Comparison of ENCODE assay signal across 21 cellular contexts in the genomic region with DNA sequence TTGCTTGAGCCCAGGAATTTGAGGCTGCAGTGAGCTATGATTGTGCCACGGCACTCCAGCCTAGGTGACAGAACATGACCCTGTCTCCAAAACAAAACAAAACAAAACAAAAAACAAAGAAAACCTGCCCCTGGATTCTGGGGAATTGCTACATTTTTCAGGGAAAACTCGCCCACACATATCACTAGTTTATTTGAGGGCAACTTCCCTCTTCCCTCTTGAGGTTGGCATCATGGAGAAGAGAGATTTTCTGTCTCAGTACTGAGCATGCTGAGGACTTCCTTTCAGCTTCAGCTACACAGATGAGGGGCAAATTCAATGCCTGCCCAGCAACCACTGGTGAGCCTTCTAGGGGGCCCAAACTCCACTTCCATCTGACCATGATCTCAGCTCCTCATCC.
DNase-seq lines count a peak whose midpoint lies in the region; ATAC-seq, FAIRE-seq and TF ChIP-seq lines count a peak whose summit lies in the region.
"Had no signal": no experiment of that assay in that cellular context is flagged by ENCODE, and none has a peak within 500 bp of the region (broad histone marks: within the 10 kb centered on the region; RNA-seq: fewer than 3 reads in every experiment).

No MANE protein-coding gene starts in this region.

- peak overlapping the region; percentile 22 for H2AK5ac ChIP-seq in mesendoderm (ENCODE audit: low read length)

- no peak overlapping the region for H3K23ac ChIP-seq in mesendoderm (ENCODE audit: low read length)

- H3K9me3 ChIP-seq in Caco-2 (no peaks in the 10 kb centered on the region), astrocyte (ENCODE audit: insufficient read depth, low read depth, low read length) (no peaks in the 10 kb centered on the region)
- H3K9me3 ChIP-seq: BLaER1 treated with 17β-estradiol and CSF1 and Interleukin-3, amounts not matched to agents 10 nM and 100 nM had no signal

- POLR2A ChIA-PET in Caco-2 (lab: Charles Lee): no interaction called here
- POLR2A ChIA-PET in naive thymus-derived CD8-positive, alpha-beta T cell (lab: Charles Lee): no interaction called here

- H3K4ac ChIP-seq in mesendoderm (ENCODE audit: low read depth, low read length): no peak overlapping the region

- H3K36me3 Mint-ChIP-seq in Caco-2 (ENCODE audit: insufficient read depth, unreplicated experiment): peaks cover 6% of the 10 kb centered on the region
- H3K36me3 Mint-ChIP-seq in astrocyte (ENCODE audit: low read depth, unreplicated experiment): peaks cover 2% of the 10 kb centered on the region
- H3K36me3 Mint-ChIP-seq in naive thymus-derived CD8-positive, alpha-beta T cell: no peaks in the 10 kb centered on the region
- H3K36me3 Mint-ChIP-seq: CD4-positive, CD25-positive, alpha-beta regulatory T cell; CD8-positive, alpha-beta memory T cell had no signal

- H3K4me3 Mint-ChIP-seq in Caco-2 (ENCODE audit: unreplicated experiment): no peak overlapping the region
- H3K4me3 Mint-ChIP-seq in astrocyte (ENCODE audit: unreplicated experiment): no peak overlapping the region
- no peak overlapping the region for H3K4me3 Mint-ChIP-seq in naive thymus-derived CD8-positive, alpha-beta T cell
- H3K4me3 Mint-ChIP-seq: B cell; CD4-positive, CD25-positive, alpha-beta regulatory T cell; CD8-positive, alpha-beta memory T cell; HFFc6 had no signal

- ATAC-seq in HG03039 (IDR thresholded peaks at IDR 0.05; ENCODE audit: unreplicated experiment): no peak
- no peak for ATAC-seq in naive thymus-derived CD8-positive, alpha-beta T cell
- ATAC-seq: HCT116 had no signal

- WGBS in mesendoderm (ENCODE audit: extremely low coverage, insufficient coverage, low lambda C conversion rate): no CpG with 5 or more reads among the region's 2 CpGs

- no peak overlapping the region for H3K4me3 ChIP-seq in Caco-2 (ENCODE audit: low read depth, low read length)
- H3K4me3 ChIP-seq in astrocyte (ENCODE audit: insufficient read depth, low read depth, low read length): no peak overlapping the region
- H3K4me3 ChIP-seq in mesendoderm (ENCODE audit: low read length): no peak overlapping the region
- H3K4me3 ChIP-seq: BLaER1 treated with 17β-estradiol and CSF1 and Interleukin-3, amounts not matched to agents 10 nM and 100 nM had no signal

- no peak for DNase-seq in Caco-2
- DNase-seq in astrocyte (ENCODE audit: low read depth): no peak
- no peak for DNase-seq in mesendoderm
- no peak for DNase-seq in naive thymus-derived CD8-positive, alpha-beta T cell
- DNase-seq in GM20000 (ENCODE audit: low spot score): no peak
- no peak for DNase-seq in AML-193 (lab: John Stamatoyannopoulos, UW)
- DNase-seq: 8988T; CD4-positive, CD25-positive, alpha-beta regulatory T cell; CD8-positive, alpha-beta memory T cell; COR-L47; GDM1; GOT3; H7; HFFc6 had no signal

- H4K20me1 ChIP-seq in astrocyte (ENCODE audit: insufficient read depth, low read length): no peaks in the 10 kb centered on the region
- H4K20me1 ChIP-seq: BLaER1 treated with 17β-estradiol and CSF1 and Interleukin-3, amounts not matched to agents 10 nM and 100 nM had no signal

- H3K79me1 ChIP-seq in mesendoderm (ENCODE audit: low read length): no peaks in the 10 kb centered on the region

- TF ChIP-seq CTCF in Caco-2 (IDR thresholded peaks at IDR 0.05; ENCODE audit: insufficient read depth in 1 of 2, low read depth in 1 of 2, low read length in 1 of 2, severe bottlenecking in 1 of 2, unreplicated experiment in 1 of 2) (no peak), astrocyte (IDR thresholded peaks at IDR 0.05; ENCODE audit: insufficient read depth, low read depth, low read length) (no peak), GM20000 (IDR thresholded peaks at IDR 0.05; ENCODE audit: extremely low read depth, missing control alignments) (no peak)

- no peak overlapping the region for H3K56ac ChIP-seq in mesendoderm (ENCODE audit: low read length)

- peaks cover 90% of the 10 kb centered on the region for H3K4me1 ChIP-seq in Caco-2
- peaks cover 3% of the 10 kb centered on the region for H3K4me1 ChIP-seq in astrocyte (ENCODE audit: insufficient read depth, low read length)
- no peaks in the 10 kb centered on the region for H3K4me1 ChIP-seq in mesendoderm (ENCODE audit: control insufficient read depth, low read depth, low read length)

- H2AFZ ChIP-seq in astrocyte (ENCODE audit: low read depth, low read length): no peak overlapping the region

- FAIRE-seq in astrocyte (lab: Jason Lieb, UNC): no peak
- FAIRE-seq: D721Med, GM12892, GM18507 had no signal

- H3K9ac ChIP-seq in astrocyte (ENCODE audit: low read length) (no peak overlapping the region), mesendoderm (ENCODE audit: low read length) (no peak overlapping the region)
- H3K9ac ChIP-seq: BLaER1 treated with 17β-estradiol and CSF1 and Interleukin-3, amounts not matched to agents 10 nM and 100 nM had no signal

- H3K4me1 Mint-ChIP-seq in Caco-2 (ENCODE audit: low read depth, unreplicated experiment) (peaks cover 72% of the 10 kb centered on the region), astrocyte (ENCODE audit: low read depth, unreplicated experiment) (peaks cover 3% of the 10 kb centered on the region)
- H3K4me1 Mint-ChIP-seq in naive thymus-derived CD8-positive, alpha-beta T cell: peaks cover 0 to 10% (median 8%) of the 10 kb centered on the region in 4 donors

- no peaks in the 10 kb centered on the region for H3K27me3 ChIP-seq in Caco-2 (replicated peaks; ENCODE audit: control insufficient read depth, insufficient read depth, low read length)
- H3K27me3 ChIP-seq in astrocyte (ENCODE audit: insufficient read depth, low read length): peaks cover 2% of the 10 kb centered on the region
- H3K27me3 ChIP-seq in mesendoderm (ENCODE audit: insufficient read depth, low read length, poor library complexity): no peaks in the 10 kb centered on the region

- H3K27me3 Mint-ChIP-seq in Caco-2 (ENCODE audit: insufficient read depth, unreplicated experiment): no peaks in the 10 kb centered on the region
- peaks cover 27% of the 10 kb centered on the region for H3K27me3 Mint-ChIP-seq in astrocyte (ENCODE audit: low read depth, unreplicated experiment)
- peaks cover 0 to 8% (median 4%) of the 10 kb centered on the region in 5 donors for H3K27me3 Mint-ChIP-seq in naive thymus-derived CD8-positive, alpha-beta T cell

- H3K18ac ChIP-seq in mesendoderm (ENCODE audit: low read length): no peak overlapping the region

- H2BK15ac ChIP-seq in mesendoderm (replicated peaks; ENCODE audit: low read depth): no peak overlapping the region

- CTCF ChIA-PET in Caco-2 (lab: Charles Lee): interaction anchor here (2.2 to 2.4 kb wide), 2 partner anchors 104 to 106 kb away, joined by 15 to 16 read pairs; a partner anchor contains a TSS

- H3K36me3 ChIP-seq in Caco-2 (ENCODE audit: control insufficient read depth, insufficient read depth, low read length) (no peaks in the 10 kb centered on the region), astrocyte (ENCODE audit: insufficient read depth, low read length) (no peaks in the 10 kb centered on the region), mesendoderm (ENCODE audit: control insufficient read depth, insufficient read depth, low read length) (no peaks in the 10 kb centered on the region)
- H3K36me3 ChIP-seq: BLaER1 treated with 17β-estradiol and CSF1 and Interleukin-3, amounts not matched to agents 10 nM and 100 nM had no signal

- no peak overlapping the region for H2BK120ac ChIP-seq in mesendoderm (ENCODE audit: low read depth, low read length)

- H4K5ac ChIP-seq in mesendoderm (ENCODE audit: low read length): no peak overlapping the region

- H3K79me2 ChIP-seq in astrocyte (ENCODE audit: insufficient read depth, low read length): no peaks in the 10 kb centered on the region
- H3K79me2 ChIP-seq in mesendoderm (ENCODE audit: control insufficient read depth, insufficient read depth, low read length): no peaks in the 10 kb centered on the region

- intact Hi-C loops in Caco-2 (cut with micrococcal nuclease; ENCODE audit: unreplicated experiment): loop anchor here (2.0 kb wide), 2 partner anchors 63 to 67 kb away; a partner anchor contains a TSS

- H3K27ac Mint-ChIP-seq in Caco-2 (ENCODE audit: unreplicated experiment) (peak overlapping the region; percentile 82), astrocyte (ENCODE audit: unreplicated experiment) (peak overlapping the region; percentile 8)
- H3K27ac Mint-ChIP-seq in naive thymus-derived CD8-positive, alpha-beta T cell: no peak overlapping the region
- H3K27ac Mint-ChIP-seq: B cell; CD4-positive, CD25-positive, alpha-beta regulatory T cell; CD8-positive, alpha-beta memory T cell; HFFc6 had no signal

- BruUV-seq in Caco-2 (replicated peaks; lab: Mats Ljungman, UMichigan): no TSS peak

- no peak overlapping the region for H3K27ac ChIP-seq in astrocyte (ENCODE audit: low read depth, low read length)
- no peak overlapping the region for H3K27ac ChIP-seq in mesendoderm (ENCODE audit: low read depth, low read length)
- H3K27ac ChIP-seq: BLaER1 treated with 17β-estradiol and CSF1 and Interleukin-3, amounts not matched to agents 10 nM and 100 nM had no signal

- H4K8ac ChIP-seq in mesendoderm (ENCODE audit: low read depth, low read length): no peak overlapping the region

- H3K4me2 ChIP-seq in astrocyte (ENCODE audit: low read length): no peak overlapping the region
- no peak overlapping the region for H3K4me2 ChIP-seq in mesendoderm (ENCODE audit: low read length)

- H2BK5ac ChIP-seq in mesendoderm (ENCODE audit: low read length): no peak overlapping the region

- H3K9me3 Mint-ChIP-seq in Caco-2 (ENCODE audit: unreplicated experiment) (no peaks in the 10 kb centered on the region), astrocyte (ENCODE audit: unreplicated experiment) (no peaks in the 10 kb centered on the region)
- no peaks in the 10 kb centered on the region for H3K9me3 Mint-ChIP-seq in naive thymus-derived CD8-positive, alpha-beta T cell
- H3K9me3 Mint-ChIP-seq: CD4-positive, CD25-positive, alpha-beta regulatory T cell; CD8-positive, alpha-beta memory T cell; HFFc6 had no signal

Comparison
In these comparisons a context has a peak if more than half of its experiments do, and no peak if none do; other contexts are left out.
1. H3K27ac Mint-ChIP-seq: peak in Caco-2 (single experiment) and astrocyte (single experiment); none in naive thymus-derived CD8-positive, alpha-beta T cell (0 of 10).